In the genomic region with DNA sequence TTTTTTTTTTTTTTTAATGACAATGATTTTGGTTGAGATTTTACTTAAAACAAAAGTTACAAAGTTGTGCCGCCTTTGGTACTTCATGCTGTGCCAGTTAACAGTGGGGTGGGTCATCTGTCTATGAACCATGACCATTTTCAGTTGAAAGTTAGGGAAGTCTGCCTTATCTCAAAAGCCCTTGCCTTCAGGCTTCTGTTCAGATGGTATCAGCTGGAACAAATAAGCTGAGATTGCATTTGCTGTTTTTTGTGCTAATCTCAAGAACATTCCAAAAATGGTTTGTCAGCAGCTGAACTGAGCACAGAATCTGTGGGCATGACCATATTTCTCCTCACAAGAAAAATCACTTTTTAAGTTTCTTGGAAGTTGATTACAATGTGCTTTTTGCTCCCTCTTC, we compare ENCODE assay signal across 17 cellular contexts.
"Had no signal": no experiment of that assay in that cellular context is flagged by ENCODE, and none has a peak within 500 bp of the region (broad histone marks: within the 10 kb centered on the region; RNA-seq: fewer than 3 reads in every experiment).

No MANE protein-coding gene starts in this region.

- H3K9me3 ChIP-seq: gastroesophageal sphincter, heart right ventricle, left ventricle myocardium inferior, tibial nerve, uterus had no signal

- H3K4me1 ChIP-seq: gastroesophageal sphincter, left ventricle myocardium inferior, tibial nerve, uterus had no signal

- H3K4me3 ChIP-seq: gastroesophageal sphincter, heart right ventricle, left ventricle myocardium inferior, tibial nerve, uterus had no signal

- H3K27ac ChIP-seq: gastroesophageal sphincter, heart right ventricle, left ventricle myocardium inferior, tibial nerve, uterus had no signal

- DNase-seq: activated CD4-positive, CD25-positive, alpha-beta regulatory T cell treated with anti-CD3 and anti-CD28 coated beads, Interleukin-2, amount 50 U/mL, for 72 hours; activated CD8-positive, alpha-beta memory T cell treated with anti-CD3 and anti-CD28 coated beads for 24 hours; activated gamma-delta T cell treated with Interleukin-2 at 50 U/mL for 16 hours; effector CD4-positive, alpha-beta T cell; heart right ventricle; immature natural killer cell; kidney glomerular epithelial cell; left ventricle myocardium inferior; mammary epithelial cell; naive thymus-derived CD8-positive, alpha-beta T cell; posterior cingulate gyrus; stimulated activated naive CD4-positive, alpha-beta T cell; uterus had no signal

- H3K36me3 ChIP-seq: gastroesophageal sphincter, heart right ventricle, left ventricle myocardium inferior, tibial nerve, uterus had no signal

- ATAC-seq: activated naive CD4-positive, alpha-beta T cell treated with anti-CD3 and anti-CD28 coated beads, Interleukin-2, amount 50 U/mL, for 72 hours; esophagus mucosa; gastroesophageal sphincter; heart right ventricle; naive thymus-derived CD8-positive, alpha-beta T cell had no signal

- H3K27me3 ChIP-seq: gastroesophageal sphincter, tibial nerve, uterus had no signal
